In the genomic region with DNA sequence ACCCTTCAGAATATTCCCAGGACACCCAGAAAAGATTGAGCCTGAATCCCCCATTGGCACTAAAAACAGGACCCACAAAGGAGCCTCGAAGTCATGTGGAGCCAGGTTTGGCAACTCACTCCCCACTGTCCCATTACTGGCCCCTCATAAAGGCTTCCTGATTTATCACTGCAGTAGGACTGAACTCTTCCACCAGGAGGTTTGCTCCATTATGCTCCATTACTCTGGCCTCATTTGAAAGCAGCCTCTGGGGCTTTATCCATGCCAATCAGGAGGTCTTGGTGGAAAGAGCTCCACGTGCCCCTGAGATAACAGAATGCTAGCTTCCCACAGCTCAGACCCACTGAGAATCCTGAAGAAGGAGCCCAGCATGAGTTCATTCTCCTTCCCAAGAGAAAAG, we compare ENCODE assay signal across 20 cellular contexts.
DNase-seq lines count a peak whose midpoint lies in the region; ATAC-seq, FAIRE-seq and TF ChIP-seq lines count a peak whose summit lies in the region.
"Had no signal": no experiment of that assay in that cellular context is flagged by ENCODE, and none has a peak within 500 bp of the region (broad histone marks: within the 10 kb centered on the region; RNA-seq: fewer than 3 reads in every experiment).

No MANE protein-coding gene starts in this region.

- TF ChIP-seq CTCF in heart left ventricle (IDR thresholded peaks at IDR 0.05) = no peak
- no peak for TF ChIP-seq CTCF in astrocyte (IDR thresholded peaks at IDR 0.05; ENCODE audit: insufficient read depth, low read depth, low read length)

- no peak overlapping the region for H2AFZ ChIP-seq in astrocyte (ENCODE audit: low read depth, low read length)

- no peak overlapping the region for H3K4me3 Mint-ChIP-seq in astrocyte (ENCODE audit: unreplicated experiment)
- H3K4me3 Mint-ChIP-seq: B cell had no signal

- H3K9me3 ChIP-seq in heart left ventricle (no peaks in the 10 kb centered on the region), astrocyte (ENCODE audit: insufficient read depth, low read depth, low read length) (no peaks in the 10 kb centered on the region)
- H3K9me3 ChIP-seq: Caco-2 had no signal

- H3K9me3 Mint-ChIP-seq in astrocyte (ENCODE audit: unreplicated experiment) = no peaks in the 10 kb centered on the region

- 51 to 57% (median 54%) methylated on average over 2 of the region's 2 CpGs for WGBS in heart left ventricle, 4 donors

- FAIRE-seq in astrocyte (lab: Jason Lieb, UNC) = no peak
- FAIRE-seq: GM19239 had no signal

- H3K79me2 ChIP-seq in astrocyte (ENCODE audit: insufficient read depth, low read length) = no peaks in the 10 kb centered on the region

- H3K27me3 Mint-ChIP-seq in astrocyte (ENCODE audit: low read depth, unreplicated experiment) = peaks cover 3% of the 10 kb centered on the region
- H3K27me3 Mint-ChIP-seq: B cell had no signal

- no peak for ATAC-seq in heart left ventricle
- ATAC-seq in GM18520 (IDR thresholded peaks at IDR 0.05; ENCODE audit: unreplicated experiment) = no peak

- no peak for TF ChIP-seq POLR2A in heart left ventricle (IDR thresholded peaks at IDR 0.05)

- DNase-seq in cardiac septum (ENCODE audit: low spot score) = peak; percentile 14
- DNase-seq in heart left ventricle = no peak
- no peak for DNase-seq in astrocyte (ENCODE audit: low read depth)
- DNase-seq in left kidney (ENCODE audit: low read depth, low spot score) = peak; percentile 49
- DNase-seq in NCI-H526 (lab: John Stamatoyannopoulos, UW) = no peak
- no peak for DNase-seq in RKO (ENCODE audit: low spot score)
- no peak for DNase-seq in nucleus accumbens (lab: John Stamatoyannopoulos, UW)
- DNase-seq: Caco-2; GF-D8; NCI-H1417 treated with DMSO at 0.1 percent for 48 hours; NCI-H1930; NCI-H226; NCI-H524 treated with DMSO at 0.1 percent for 48 hours; NK-92 treated with Interleukin-12 subunit alpha and Interleukin-12 subunit beta, amount 100 ng/mL, for 24 hours; SIG-M5 had no signal

- H3K27me3 ChIP-seq in heart left ventricle = no peaks in the 10 kb centered on the region
- H3K27me3 ChIP-seq in astrocyte (ENCODE audit: insufficient read depth, low read length) = no peaks in the 10 kb centered on the region

- H3K4me1 Mint-ChIP-seq in astrocyte (ENCODE audit: low read depth, unreplicated experiment) = peaks cover 35% of the 10 kb centered on the region

- no peaks in the 10 kb centered on the region for H3K36me3 Mint-ChIP-seq in astrocyte (ENCODE audit: low read depth, unreplicated experiment)

- peak overlapping the region; percentile 50 for H3K9ac ChIP-seq in astrocyte (ENCODE audit: low read length)
- H3K9ac ChIP-seq: KMS-11 had no signal

- no peak overlapping the region for H3K27ac ChIP-seq in heart left ventricle
- peak overlapping the region; percentile 54 for H3K27ac ChIP-seq in astrocyte (ENCODE audit: low read depth, low read length)
- H3K27ac ChIP-seq: KMS-11, RWPE1 had no signal

- no peaks in the 10 kb centered on the region for H3K36me3 ChIP-seq in heart left ventricle
- no peaks in the 10 kb centered on the region for H3K36me3 ChIP-seq in astrocyte (ENCODE audit: insufficient read depth, low read length)

- no peak overlapping the region for H3K27ac Mint-ChIP-seq in astrocyte (ENCODE audit: unreplicated experiment)
- H3K27ac Mint-ChIP-seq: B cell had no signal

- no peak overlapping the region for H3K4me3 ChIP-seq in heart left ventricle
- H3K4me3 ChIP-seq in astrocyte (ENCODE audit: insufficient read depth, low read depth, low read length) = no peak overlapping the region

- no peaks in the 10 kb centered on the region for H4K20me1 ChIP-seq in astrocyte (ENCODE audit: insufficient read depth, low read length)

- H3K4me1 ChIP-seq in heart left ventricle (peaks cover 0 to 47% (median 14%) of the 10 kb centered on the region in 12 donors), astrocyte (ENCODE audit: insufficient read depth, low read length) (peaks cover 31% of the 10 kb centered on the region)
- H3K4me1 ChIP-seq: Caco-2 had no signal

- H3K4me2 ChIP-seq in astrocyte (ENCODE audit: low read length) = peak overlapping the region; percentile 78
- H3K4me2 ChIP-seq: KMS-11 had no signal

- intact Hi-C loops in cardiac septum (cut with DNase I) = no loop called here
- intact Hi-C loops in heart left ventricle (cut with DNase I) = loop anchor here in 1 of 10 donors (10.0 kb wide), 1 partner anchor 73 kb away; the partner anchor contains the start of gene HIVEP3

Comparison
In these comparisons a context has a peak if more than half of its experiments do, and no peak if none do; other contexts are left out.
1. DNase-seq: peak in cardiac septum (single experiment) and left kidney (single experiment); none in heart left ventricle (0 of 5), astrocyte (single experiment), NCI-H526 (0 of 2), RKO (single experiment) and nucleus accumbens (0 of 56).